Comparison of ENCODE assay signal across 20 cellular contexts in the genomic region with DNA sequence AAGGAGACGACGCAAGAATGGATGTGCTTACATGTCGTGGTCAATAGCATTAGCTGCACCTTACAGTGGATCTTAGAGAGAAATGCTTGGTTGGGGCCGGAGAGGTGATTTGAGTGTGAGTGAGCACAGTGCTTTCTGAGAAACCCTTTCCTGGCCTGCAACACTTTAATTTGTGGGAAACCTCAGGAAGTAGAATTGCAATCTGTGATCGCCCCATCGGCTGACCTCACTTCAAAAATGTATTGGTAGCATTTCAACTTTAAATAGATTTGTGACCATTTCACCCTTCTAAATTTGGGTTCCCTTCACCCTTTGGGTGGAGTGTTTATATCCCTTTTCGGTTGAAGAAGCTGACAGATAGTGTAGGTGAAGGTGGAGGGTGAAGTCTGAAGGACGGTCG. TPM values are rescaled to one million over a fixed set of nuclear protein-coding genes. Genes with fewer than 3 reads are reported as not detected.
A peak's percentile ranks its signal among the peaks of the same experiment; 100 is the strongest.
DNase-seq lines count a peak whose midpoint lies in the region; ATAC-seq lines count a peak whose summit lies in the region.
"Had no signal": no experiment of that assay in that cellular context is flagged by ENCODE, and none has a peak within 500 bp of the region (broad histone marks: within the 10 kb centered on the region; RNA-seq: fewer than 3 reads in every experiment).

No MANE protein-coding gene starts in this region.

- CTCF ChIA-PET in T-cell (lab: Charles Lee) = no interaction called here

- peaks cover 85% of the 10 kb centered on the region for H3K4me1 Mint-ChIP-seq in activated naive CD4-positive, alpha-beta T cell treated with anti-CD3 and anti-CD28 coated beads, Interleukin-2, amount 50 U/mL, for 24 hours
- H3K4me1 Mint-ChIP-seq in T-cell = peaks cover 80 to 94% (median 85%) of the 10 kb centered on the region in 3 donors
- peaks cover 84% of the 10 kb centered on the region for H3K4me1 Mint-ChIP-seq in central memory CD8-positive, alpha-beta T cell

- H3K27me3 Mint-ChIP-seq in activated naive CD4-positive, alpha-beta T cell treated with anti-CD3 and anti-CD28 coated beads, Interleukin-2, amount 50 U/mL, for 24 hours = no peaks in the 10 kb centered on the region
- no peaks in the 10 kb centered on the region for H3K27me3 Mint-ChIP-seq in T-cell
- no peaks in the 10 kb centered on the region for H3K27me3 Mint-ChIP-seq in central memory CD8-positive, alpha-beta T cell

- in situ Hi-C loops in KBM-7 (cut with MboI; ENCODE audit: low pct_unique_long_range_greater_than_20kb, low sequenced_read_pairs) = no loop called here

- peak overlapping the region; percentile 91 for H3K27ac Mint-ChIP-seq in activated naive CD4-positive, alpha-beta T cell treated with anti-CD3 and anti-CD28 coated beads, Interleukin-2, amount 50 U/mL, for 24 hours
- H3K27ac Mint-ChIP-seq in T-cell = peak overlapping the region; percentile 78 to 79
- H3K27ac Mint-ChIP-seq in central memory CD8-positive, alpha-beta T cell (ENCODE audit: low read depth) = peak overlapping the region; percentile 32

- H3K36me3 Mint-ChIP-seq in activated naive CD4-positive, alpha-beta T cell treated with anti-CD3 and anti-CD28 coated beads, Interleukin-2, amount 50 U/mL, for 24 hours = peaks cover 10% of the 10 kb centered on the region
- peaks cover 21% of the 10 kb centered on the region for H3K36me3 Mint-ChIP-seq in T-cell
- peaks cover 7% of the 10 kb centered on the region for H3K36me3 Mint-ChIP-seq in central memory CD8-positive, alpha-beta T cell (ENCODE audit: insufficient read depth)

- H3K4me3 Mint-ChIP-seq in activated naive CD4-positive, alpha-beta T cell treated with anti-CD3 and anti-CD28 coated beads, Interleukin-2, amount 50 U/mL, for 24 hours = no peak overlapping the region
- H3K4me3 Mint-ChIP-seq in T-cell = peak overlapping the region in 2 of 3 donors; percentile 40 to 41
- peak overlapping the region; percentile 58 for H3K4me3 Mint-ChIP-seq in central memory CD8-positive, alpha-beta T cell

- no peak for ATAC-seq in T-cell (replicated peaks in 1 of 4)
- ATAC-seq in central memory CD8-positive, alpha-beta T cell (replicated peaks; ENCODE audit: extremely low read depth, poor library complexity, severe bottlenecking) = no peak
- no peak for ATAC-seq in GM21576 (IDR thresholded peaks at IDR 0.05; ENCODE audit: unreplicated experiment)
- no peak for ATAC-seq in GM18873 (IDR thresholded peaks at IDR 0.05; ENCODE audit: low FRiP score, unreplicated experiment)
- ATAC-seq: right cardiac atrium had no signal

- H3K9me3 Mint-ChIP-seq in activated naive CD4-positive, alpha-beta T cell treated with anti-CD3 and anti-CD28 coated beads, Interleukin-2, amount 50 U/mL, for 24 hours = no peaks in the 10 kb centered on the region
- H3K9me3 Mint-ChIP-seq in T-cell = no peaks in the 10 kb centered on the region
- H3K9me3 Mint-ChIP-seq in central memory CD8-positive, alpha-beta T cell = no peaks in the 10 kb centered on the region

- no peak for DNase-seq in activated naive CD4-positive, alpha-beta T cell treated with Interleukin-2 at 50 U/mL for 16 hours
- DNase-seq in T-cell (no peak), DMS 273 treated with DMSO at 0.1 percent for 48 hours (lab: John Stamatoyannopoulos, UW) (no peak), KBM-7 (no peak)
- no peak for DNase-seq in central memory CD8-positive, alpha-beta T cell (ENCODE audit: low spot score in 2 of 2)
- DNase-seq: activated CD4-positive, alpha-beta T cell treated with anti-CD3 and anti-CD28 coated beads, Interleukin-2, amount 50 U/mL, for 1 hour; aorta; cerebellar nuclear complex; effector memory CD4-positive, alpha-beta T cell; EL; left ventricle myocardium inferior; NCI-H1436 treated with DMSO at 0.1 percent for 48 hours; occipital lobe; Peyer's patch; right cardiac atrium had no signal

- POLR2A ChIA-PET in T-cell (lab: Charles Lee) = interaction anchor here in 1 of 2 donors (1.2 kb wide), 1 partner anchor 19 kb away, joined by 3 read pairs; no protein-coding TSS in a partner anchor

RNA-seq across cellular contexts. Expression of a gene that starts 13.2 kb away (rescaled TPM):
- 100 to 1,000 TPM in 4 of 5 donors, 10 to 100 TPM in 1; 84.7 to 114 (median 105) TPM for total RNA-seq in T-cell
- total RNA-seq: fibroblast of lung, HT1080 had no signal

Comparison
In these comparisons a context has a peak if more than half of its experiments do, and no peak if none do; other contexts are left out.
1. H3K27ac Mint-ChIP-seq: peak in every context shown above with its lines; median percentile 91 in activated naive CD4-positive, alpha-beta T cell treated with anti-CD3 and anti-CD28 coated beads, Interleukin-2, amount 50 U/mL, for 24 hours; 78 in T-cell; 32 in central memory CD8-positive, alpha-beta T cell.